Comparison of ENCODE assay signal across 22 cellular contexts in the genomic region with DNA sequence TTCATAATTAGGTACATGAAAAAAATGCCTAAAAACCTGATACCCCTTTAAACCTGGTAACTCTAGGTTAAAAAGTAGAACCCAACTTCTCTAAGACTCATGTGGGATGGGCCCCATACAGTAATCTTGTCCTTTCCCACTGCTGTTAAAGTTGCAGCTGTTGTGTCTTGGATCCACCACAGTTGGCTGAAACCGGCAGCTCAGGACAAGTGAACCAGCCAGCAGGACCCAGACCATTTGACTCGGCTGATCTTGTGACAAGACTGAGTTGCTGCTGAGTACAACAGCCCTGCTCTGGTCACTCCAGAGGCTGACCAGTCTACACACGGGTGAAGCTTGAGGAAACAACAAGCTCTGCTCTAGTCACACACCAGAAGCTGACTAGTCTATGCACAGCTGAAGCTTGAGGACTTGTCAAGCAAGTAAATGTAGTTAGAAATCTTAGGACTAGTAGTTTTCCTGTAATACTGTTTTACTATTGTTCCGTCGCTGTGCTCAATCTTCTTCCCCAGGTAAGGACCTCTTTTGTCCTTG.
"Had no signal": no experiment of that assay in that cellular context is flagged by ENCODE, and none has a peak within 500 bp of the region (broad histone marks: within the 10 kb centered on the region; RNA-seq: fewer than 3 reads in every experiment).

No MANE protein-coding gene starts in this region.

- ATAC-seq: activated T-helper 17 cell treated with anti-CD3 and anti-CD28 coated beads, Interleukin-2, amount 50 U/mL, for 72 hours; PC-3; WTC11 had no signal

- DNase-seq: activated CD4-positive, alpha-beta memory T cell treated with anti-CD3 and anti-CD28 coated beads, Interleukin-2, amount 10 ng/mL, durations not matched to agents 7 days and 5 days; activated CD4-positive, alpha-beta T cell treated with anti-CD3 and anti-CD28 coated beads for 1 hour; activated CD4-positive, alpha-beta T cell treated with anti-CD3 and anti-CD28 coated beads, Interleukin-2, amount 10 ng/mL, durations not matched to agents 7 days and 5 days; activated gamma-delta T cell; activated naive CD4-positive, alpha-beta T cell treated with anti-CD3 and anti-CD28 coated beads for 36 hours; activated T-cell treated with anti-CD3 and anti-CD28 coated beads for 4 hours; activated T-cell treated with anti-CD3 and anti-CD28 coated beads, Interleukin-2, amount 50 U/mL, for 48 hours; amygdala; brain microvascular endothelial cell; caudate nucleus; MM.1S; NCI-H1105 treated with DMSO at 0.1 percent for 48 hours; NCI-H146; NCI-H187 treated with DMSO at 0.1 percent for 48 hours; NCI-H2081 treated with DMSO at 0.1 percent for 48 hours; NCI-H446; NCI-H524; PC-3; SHP77 treated with DMSO at 0.1 percent for 48 hours had no signal

- FAIRE-seq: astrocyte had no signal

- H3K36me3 ChIP-seq: brain microvascular endothelial cell had no signal

- H3K27ac ChIP-seq: brain microvascular endothelial cell had no signal
